In genomic region chr2:195642027-195642676, GRCh38 we compare ENCODE assay signal across 23 cellular contexts. TPM values are rescaled to one million over a fixed set of nuclear protein-coding genes. Genes with fewer than 3 reads are reported as not detected.
A peak's percentile ranks its signal among the peaks of the same experiment; 100 is the strongest.
DNase-seq lines count a peak whose midpoint lies in the region; TF ChIP-seq lines count a peak whose summit lies in the region.
"Had no signal": no experiment of that assay in that cellular context is flagged by ENCODE, and none has a peak within 500 bp of the region (broad histone marks: within the 10 kb centered on the region; RNA-seq: fewer than 3 reads in every experiment).

No MANE protein-coding gene starts in this region.

- H3K9ac ChIP-seq in Karpas-422 (ENCODE audit: low read length): no peak overlapping the region

- TF ChIP-seq POLR2A in uterus (IDR thresholded peaks at IDR 0.05): no peak

- H3K9me3 Mint-ChIP-seq in CD14-positive monocyte (no peaks in the 10 kb centered on the region), nephron progenitor cell (no peaks in the 10 kb centered on the region), MCF 10A (ENCODE audit: unreplicated experiment) (peaks cover 5% of the 10 kb centered on the region)
- H3K9me3 Mint-ChIP-seq: activated CD4-positive, alpha-beta memory T cell treated with anti-CD3 and anti-CD28 coated beads, Interleukin-2, amount 10 ng/mL, durations not matched to agents 7 days and 5 days; activated naive CD8-positive, alpha-beta T cell treated with anti-CD3 and anti-CD28 coated beads for 36 hours; CD8-positive, alpha-beta T cell; stimulated activated effector memory CD8-positive, alpha-beta T cell treated with anti-CD3 and anti-CD28 coated beads, Interleukin-12 subunit alpha, Interleukin-12 subunit beta, amount 100 ng/mL, for 72 hours had no signal

- H3K4me3 ChIP-seq in Karpas-422 (ENCODE audit: low read length) (no peak overlapping the region), epithelial cell of proximal tubule (ENCODE audit: low read depth, low read length) (peak overlapping the region; percentile 19), uterus (no peak overlapping the region)
- H3K4me3 ChIP-seq: ascending aorta, vagina had no signal

- intact Hi-C loops in CD14-positive monocyte (cut with micrococcal nuclease): no loop called here
- intact Hi-C loops in uterus (cut with DNase I; ENCODE audit: low total_unique reads): no loop called here
- intact Hi-C loops in MCF 10A (cut with micrococcal nuclease): no loop called here

- H3K79me2 ChIP-seq in Karpas-422 (ENCODE audit: low read length): no peaks in the 10 kb centered on the region

- H3K27me3 Mint-ChIP-seq in CD14-positive monocyte (ENCODE audit: low read depth in 3 of 3) (no peaks in the 10 kb centered on the region), nephron progenitor cell (ENCODE audit: low read depth, poor library complexity) (no peaks in the 10 kb centered on the region), MCF 10A (ENCODE audit: insufficient read depth, unreplicated experiment) (no peaks in the 10 kb centered on the region)
- H3K27me3 Mint-ChIP-seq: activated CD4-positive, alpha-beta memory T cell treated with anti-CD3 and anti-CD28 coated beads, Interleukin-2, amount 10 ng/mL, durations not matched to agents 7 days and 5 days; activated naive CD8-positive, alpha-beta T cell treated with anti-CD3 and anti-CD28 coated beads for 36 hours had no signal

- peak overlapping the region; percentile 38; the same call in 1 of the 2 replicates for H2AFZ ChIP-seq in Karpas-422 (ENCODE audit: low read length)

- no peaks in the 10 kb centered on the region for H4K20me1 ChIP-seq in Karpas-422 (ENCODE audit: insufficient read depth, low read depth, low read length)

- no peaks in the 10 kb centered on the region for H3K36me3 ChIP-seq in Karpas-422 (ENCODE audit: insufficient read depth, low read length)
- no peaks in the 10 kb centered on the region for H3K36me3 ChIP-seq in uterus
- H3K36me3 ChIP-seq: ascending aorta, vagina had no signal

- no peak for TF ChIP-seq CTCF in CD14-positive monocyte (IDR thresholded peaks at IDR 0.05)
- no peak for TF ChIP-seq CTCF in epithelial cell of proximal tubule (conservative IDR thresholded peaks at IDR 0.05; ENCODE audit: low read depth, low read length)
- no peak for TF ChIP-seq CTCF in nephron progenitor cell (IDR thresholded peaks at IDR 0.05)
- TF ChIP-seq CTCF in uterus (IDR thresholded peaks at IDR 0.05): no peak
- TF ChIP-seq CTCF in MCF 10A (IDR thresholded peaks at IDR 0.05; ENCODE audit: unreplicated experiment): no peak

- H3K27me3 ChIP-seq in Karpas-422 (ENCODE audit: low read length) (no peaks in the 10 kb centered on the region), uterus (no peaks in the 10 kb centered on the region)
- H3K27me3 ChIP-seq: ascending aorta, vagina had no signal

- no peaks in the 10 kb centered on the region for H3K9me2 ChIP-seq in Karpas-422 (replicated peaks; ENCODE audit: insufficient read depth, low read length)

- H3K4me2 ChIP-seq in Karpas-422 (ENCODE audit: low read depth, low read length, poor library complexity, severe bottlenecking): peak overlapping the region; percentile 33

- no peak for DNase-seq in CD14-positive monocyte (ENCODE audit: low spot score)
- DNase-seq in Karpas-422: no peak
- no peak for DNase-seq in epithelial cell of proximal tubule (ENCODE audit: low read depth)
- no peak for DNase-seq in nephron progenitor cell
- no peak for DNase-seq in uterus
- no peak for DNase-seq in NCI-H2171 (lab: John Stamatoyannopoulos, UW)
- DNase-seq in MCF 10A (ENCODE audit: unreplicated experiment): no peak
- DNase-seq in AG08396 (ENCODE audit: low spot score): no peak
- DNase-seq: activated CD4-positive, alpha-beta memory T cell treated with anti-CD3 and anti-CD28 coated beads, Interleukin-2, amount 10 ng/mL, durations not matched to agents 7 days and 5 days; activated naive CD8-positive, alpha-beta T cell treated with anti-CD3 and anti-CD28 coated beads for 36 hours; CD8-positive, alpha-beta T cell; dermis blood vessel endothelial cell; DMS153; islet precursor cell; mammary epithelial cell; NCI-H1048; NCI-H187; NCI-H82; T1000 had no signal

- peak overlapping the region; percentile 59 for H3K27ac ChIP-seq in Karpas-422 (ENCODE audit: low read length)
- no peak overlapping the region for H3K27ac ChIP-seq in uterus
- H3K27ac ChIP-seq: ascending aorta, vagina had no signal

- CTCF ChIA-PET in MCF 10A (lab: Yijun Ruan, JAX): no interaction called here

- H3K27ac Mint-ChIP-seq in CD14-positive monocyte (peak overlapping the region; percentile 33 to 87 (median 76)), nephron progenitor cell (peak overlapping the region; percentile 3), MCF 10A (ENCODE audit: low read depth, unreplicated experiment) (no peak overlapping the region)
- H3K27ac Mint-ChIP-seq: activated CD4-positive, alpha-beta memory T cell treated with anti-CD3 and anti-CD28 coated beads, Interleukin-2, amount 10 ng/mL, durations not matched to agents 7 days and 5 days; activated naive CD8-positive, alpha-beta T cell treated with anti-CD3 and anti-CD28 coated beads for 36 hours; activated T-helper 2 cell treated with anti-CD3 and anti-CD28 coated beads, Interferon-gamma antibody, Interleukin-2, Interleukin-4, amounts not matched to agents 10 μg/mL and 5 μg/mL and 100 μg/mL, durations not matched to agents 14 hours and 24 hours and 36 hours; CD8-positive, alpha-beta T cell; stimulated activated effector memory CD8-positive, alpha-beta T cell treated with anti-CD3 and anti-CD28 coated beads, Interleukin-12 subunit alpha, Interleukin-12 subunit beta, amount 100 ng/mL, for 72 hours had no signal

- H3K4me3 Mint-ChIP-seq in CD14-positive monocyte (no peak overlapping the region), nephron progenitor cell (no peak overlapping the region), MCF 10A (ENCODE audit: unreplicated experiment) (no peak overlapping the region)
- H3K4me3 Mint-ChIP-seq: activated CD4-positive, alpha-beta memory T cell treated with anti-CD3 and anti-CD28 coated beads, Interleukin-2, amount 10 ng/mL, durations not matched to agents 7 days and 5 days; activated naive CD8-positive, alpha-beta T cell treated with anti-CD3 and anti-CD28 coated beads for 36 hours; CD8-positive, alpha-beta T cell; stimulated activated effector memory CD8-positive, alpha-beta T cell treated with anti-CD3 and anti-CD28 coated beads, Interleukin-12 subunit alpha, Interleukin-12 subunit beta, amount 100 ng/mL, for 72 hours had no signal

- peaks cover 36% of the 10 kb centered on the region for H3K4me1 Mint-ChIP-seq in CD14-positive monocyte
- H3K4me1 Mint-ChIP-seq in nephron progenitor cell: no peaks in the 10 kb centered on the region
- no peaks in the 10 kb centered on the region for H3K4me1 Mint-ChIP-seq in MCF 10A (ENCODE audit: insufficient read depth, unreplicated experiment)

- no peaks in the 10 kb centered on the region for H3K9me3 ChIP-seq in Karpas-422 (ENCODE audit: low read length)
- no peaks in the 10 kb centered on the region for H3K9me3 ChIP-seq in uterus
- H3K9me3 ChIP-seq: ascending aorta, vagina had no signal

- H3K4me1 ChIP-seq in Karpas-422 (ENCODE audit: low read length) (peaks cover 37% of the 10 kb centered on the region), uterus (no peaks in the 10 kb centered on the region)
- H3K4me1 ChIP-seq: ascending aorta, vagina had no signal

- no peaks in the 10 kb centered on the region for H3K36me3 Mint-ChIP-seq in CD14-positive monocyte
- H3K36me3 Mint-ChIP-seq in nephron progenitor cell (ENCODE audit: low read depth): no peaks in the 10 kb centered on the region
- H3K36me3 Mint-ChIP-seq in MCF 10A (ENCODE audit: insufficient read depth, unreplicated experiment): no peaks in the 10 kb centered on the region
- H3K36me3 Mint-ChIP-seq: activated naive CD8-positive, alpha-beta T cell treated with anti-CD3 and anti-CD28 coated beads for 36 hours; CD8-positive, alpha-beta T cell; stimulated activated effector memory CD8-positive, alpha-beta T cell treated with anti-CD3 and anti-CD28 coated beads, Interleukin-12 subunit alpha, Interleukin-12 subunit beta, amount 100 ng/mL, for 72 hours had no signal

- no TSS peak for BruUV-seq in MCF 10A (replicated peaks; lab: Mats Ljungman, UMichigan)

- POLR2A ChIA-PET in MCF 10A (lab: Yijun Ruan, JAX): no interaction called here

RNA-seq across cellular contexts. Expression of gene SLC39A10, which starts 14.9 kb away (rescaled TPM):
- polyA plus RNA-seq in CD14-positive monocyte: 1 to 10 TPM; 5.2 TPM
- 55.1 and 112 TPM in 2 replicates for total RNA-seq in Karpas-422 (2014; rRNA removed; shearing (Covaris generic); ENCODE audit: low replicate concordance)
- total RNA-seq in epithelial cell of proximal tubule (63.7 and 68.7 TPM in 2 replicates), uterus (10 to 100 TPM; 13.1 to 93.5 (median 31.4) TPM), MCF 10A (2022) (47.8 and 59.8 TPM in 2 replicates)
